In the genomic region with DNA sequence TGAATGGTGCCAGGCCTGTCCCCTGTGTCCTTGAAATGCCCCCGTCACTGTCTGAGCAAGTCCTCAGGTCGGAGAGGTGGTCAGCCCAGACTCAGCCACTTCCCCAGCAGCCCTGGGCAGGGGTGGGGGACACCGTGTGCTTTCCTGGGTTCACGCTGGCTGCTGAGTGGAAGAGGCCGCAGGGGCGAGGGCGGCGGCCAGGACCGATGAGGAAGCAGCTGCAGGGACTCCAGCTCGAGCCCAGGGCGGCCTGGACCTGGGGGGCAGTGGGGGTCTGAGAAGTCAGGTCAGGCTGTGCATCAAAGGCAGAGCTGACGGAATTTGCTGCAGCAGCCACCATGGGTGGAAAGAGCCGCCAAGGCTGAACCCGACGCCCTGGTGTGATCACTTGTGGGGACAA, we compare ENCODE assay signal across 14 cellular contexts. TPM values are rescaled to one million over a fixed set of nuclear protein-coding genes. Genes with fewer than 3 reads are reported as not detected.
A peak's percentile ranks its signal among the peaks of the same experiment; 100 is the strongest.
DNase-seq lines count a peak whose midpoint lies in the region; ATAC-seq, FAIRE-seq and TF ChIP-seq lines count a peak whose summit lies in the region.
"Had no signal": no experiment of that assay in that cellular context is flagged by ENCODE, and none has a peak within 500 bp of the region (broad histone marks: within the 10 kb centered on the region; RNA-seq: fewer than 3 reads in every experiment).

No MANE protein-coding gene starts in this region.

- no peak for ATAC-seq in activated naive CD8-positive, alpha-beta T cell treated with anti-CD3 and anti-CD28 coated beads, Interleukin-2, amount 10 ng/mL, durations not matched to agents 7 days and 5 days (ENCODE audit: low read depth)
- no peak for ATAC-seq in CD8-positive, alpha-beta T cell

- H3K9me3 ChIP-seq in CD8-positive, alpha-beta T cell (ENCODE audit: low read length), result no peaks in the 10 kb centered on the region
- H3K9me3 ChIP-seq: MG63 had no signal

- no peaks in the 10 kb centered on the region for H3K9me3 Mint-ChIP-seq in activated naive CD8-positive, alpha-beta T cell treated with anti-CD3 and anti-CD28 coated beads, Interleukin-2, amount 10 ng/mL, durations not matched to agents 7 days and 5 days
- H3K9me3 Mint-ChIP-seq in activated naive CD8-positive, alpha-beta T cell treated with anti-CD3 and anti-CD28 coated beads for 36 hours, result no peaks in the 10 kb centered on the region
- H3K9me3 Mint-ChIP-seq in CD8-positive, alpha-beta T cell, result no peaks in the 10 kb centered on the region
- no peaks in the 10 kb centered on the region for H3K9me3 Mint-ChIP-seq in chondrocyte (ENCODE audit: low read depth)
- H3K9me3 Mint-ChIP-seq in activated T-helper 2 cell treated with anti-CD3 and anti-CD28 coated beads, Interferon-gamma antibody, Interleukin-2, Interleukin-4, amounts not matched to agents 10 μg/mL and 5 μg/mL and 100 μg/mL, durations not matched to agents 14 hours and 24 hours and 36 hours, result no peaks in the 10 kb centered on the region

- POLR2A ChIA-PET in activated naive CD8-positive, alpha-beta T cell treated with anti-CD3 and anti-CD28 coated beads, Interleukin-2, amount 10 ng/mL, durations not matched to agents 7 days and 5 days (lab: Charles Lee), result interaction anchor here (0.5 kb wide), 1 partner anchor 12 kb away, joined by 3 read pairs; no protein-coding TSS in a partner anchor
- POLR2A ChIA-PET in CD8-positive, alpha-beta T cell (lab: Charles Lee), result no interaction called here

- H3K27ac ChIP-seq in CD8-positive, alpha-beta T cell (ENCODE audit: low read depth, low read length), result no peak overlapping the region
- H3K27ac ChIP-seq: KMS-11, PC-9 had no signal

- H3K4me3 Mint-ChIP-seq in activated naive CD8-positive, alpha-beta T cell treated with anti-CD3 and anti-CD28 coated beads, Interleukin-2, amount 10 ng/mL, durations not matched to agents 7 days and 5 days, result peak overlapping the region; percentile 71
- H3K4me3 Mint-ChIP-seq in activated naive CD8-positive, alpha-beta T cell treated with anti-CD3 and anti-CD28 coated beads for 36 hours, result no peak overlapping the region
- H3K4me3 Mint-ChIP-seq in CD8-positive, alpha-beta T cell, result peak overlapping the region; percentile 49
- H3K4me3 Mint-ChIP-seq in chondrocyte (ENCODE audit: unreplicated experiment), result no peak overlapping the region
- H3K4me3 Mint-ChIP-seq in activated T-helper 2 cell treated with anti-CD3 and anti-CD28 coated beads, Interferon-gamma antibody, Interleukin-2, Interleukin-4, amounts not matched to agents 10 μg/mL and 5 μg/mL and 100 μg/mL, durations not matched to agents 14 hours and 24 hours and 36 hours (ENCODE audit: low read depth), result no peak overlapping the region

- H3K27me3 Mint-ChIP-seq in activated naive CD8-positive, alpha-beta T cell treated with anti-CD3 and anti-CD28 coated beads, Interleukin-2, amount 10 ng/mL, durations not matched to agents 7 days and 5 days, result peaks cover 6% of the 10 kb centered on the region
- peaks cover 19% of the 10 kb centered on the region for H3K27me3 Mint-ChIP-seq in activated naive CD8-positive, alpha-beta T cell treated with anti-CD3 and anti-CD28 coated beads for 36 hours
- H3K27me3 Mint-ChIP-seq in CD8-positive, alpha-beta T cell (ENCODE audit: low read depth), result peaks cover 7% of the 10 kb centered on the region
- peaks cover 46% of the 10 kb centered on the region for H3K27me3 Mint-ChIP-seq in chondrocyte (ENCODE audit: low read depth)
- H3K27me3 Mint-ChIP-seq in activated T-helper 2 cell treated with anti-CD3 and anti-CD28 coated beads, Interferon-gamma antibody, Interleukin-2, Interleukin-4, amounts not matched to agents 10 μg/mL and 5 μg/mL and 100 μg/mL, durations not matched to agents 14 hours and 24 hours and 36 hours (ENCODE audit: low read depth), result peaks cover 2% of the 10 kb centered on the region

- H3K27ac Mint-ChIP-seq in activated naive CD8-positive, alpha-beta T cell treated with anti-CD3 and anti-CD28 coated beads, Interleukin-2, amount 10 ng/mL, durations not matched to agents 7 days and 5 days, result peak overlapping the region; percentile 80
- no peak overlapping the region for H3K27ac Mint-ChIP-seq in activated naive CD8-positive, alpha-beta T cell treated with anti-CD3 and anti-CD28 coated beads for 36 hours
- H3K27ac Mint-ChIP-seq in CD8-positive, alpha-beta T cell, result no peak overlapping the region
- no peak overlapping the region for H3K27ac Mint-ChIP-seq in chondrocyte (ENCODE audit: unreplicated experiment)
- no peak overlapping the region for H3K27ac Mint-ChIP-seq in activated T-helper 2 cell treated with anti-CD3 and anti-CD28 coated beads, Interferon-gamma antibody, Interleukin-2, Interleukin-4, amounts not matched to agents 10 μg/mL and 5 μg/mL and 100 μg/mL, durations not matched to agents 14 hours and 24 hours and 36 hours

- CTCF ChIA-PET in CD8-positive, alpha-beta T cell (lab: Charles Lee), result interaction anchor here (1.7 kb wide), 1 partner anchor 47 kb away, joined by 3 read pairs; no protein-coding TSS in a partner anchor

- DNase-seq in activated naive CD8-positive, alpha-beta T cell treated with anti-CD3 and anti-CD28 coated beads, Interleukin-2, amount 10 ng/mL, durations not matched to agents 7 days and 5 days, result no peak
- DNase-seq in activated naive CD8-positive, alpha-beta T cell treated with anti-CD3 and anti-CD28 coated beads for 36 hours, result no peak
- DNase-seq in CD8-positive, alpha-beta T cell, result no peak
- peak; percentile 81 for DNase-seq in chondrocyte (ENCODE audit: low spot score)
- DNase-seq in posterior vena cava (ENCODE audit: low spot score), result peak; percentile 64
- DNase-seq in activated T-helper 2 cell treated with anti-CD3 and anti-CD28 coated beads, Interferon-gamma antibody, Interleukin-2, Interleukin-4, amounts not matched to agents 10 μg/mL and 5 μg/mL and 100 μg/mL, durations not matched to agents 14 hours and 24 hours and 36 hours (ENCODE audit: low spot score), result no peak
- DNase-seq in H54 (ENCODE audit: insufficient read length, low spot score), result no peak
- DNase-seq in HPDE6-E6E7 (ENCODE audit: extremely low spot score), result no peak
- DNase-seq: MG63, NCI-H1105, NCI-H1694 treated with DMSO at 0.1 percent for 48 hours, NCI-H748 treated with DMSO at 0.1 percent for 48 hours, PC-9 had no signal

- peaks cover 4% of the 10 kb centered on the region for H3K27me3 ChIP-seq in CD8-positive, alpha-beta T cell (ENCODE audit: insufficient read depth, low read length)
- H3K27me3 ChIP-seq: MG63 had no signal

- H3K4me1 ChIP-seq in CD8-positive, alpha-beta T cell (ENCODE audit: insufficient read depth, low read length), result peaks cover 18% of the 10 kb centered on the region

- no peak overlapping the region for H3K4me3 ChIP-seq in CD8-positive, alpha-beta T cell (ENCODE audit: low read depth, low read length)
- H3K4me3 ChIP-seq: MG63, PC-9 had no signal

- H3K4me1 Mint-ChIP-seq in activated naive CD8-positive, alpha-beta T cell treated with anti-CD3 and anti-CD28 coated beads, Interleukin-2, amount 10 ng/mL, durations not matched to agents 7 days and 5 days, result peaks cover 14% of the 10 kb centered on the region
- H3K4me1 Mint-ChIP-seq in activated naive CD8-positive, alpha-beta T cell treated with anti-CD3 and anti-CD28 coated beads for 36 hours, result peaks cover 17% of the 10 kb centered on the region
- H3K4me1 Mint-ChIP-seq in CD8-positive, alpha-beta T cell (ENCODE audit: low read depth), result peaks cover 13% of the 10 kb centered on the region
- H3K4me1 Mint-ChIP-seq in chondrocyte (ENCODE audit: low read depth), result no peaks in the 10 kb centered on the region
- H3K4me1 Mint-ChIP-seq in activated T-helper 2 cell treated with anti-CD3 and anti-CD28 coated beads, Interferon-gamma antibody, Interleukin-2, Interleukin-4, amounts not matched to agents 10 μg/mL and 5 μg/mL and 100 μg/mL, durations not matched to agents 14 hours and 24 hours and 36 hours (ENCODE audit: low read depth), result peaks cover 17% of the 10 kb centered on the region

- FAIRE-seq in H54 (lab: Jason Lieb, UNC), result no peak

- intact Hi-C loops in CD8-positive, alpha-beta T cell (cut with DNase I, micrococcal nuclease), result no loop called here
- intact Hi-C loops in posterior vena cava (cut with DNase I), result no loop called here
- intact Hi-C loops in activated T-helper 2 cell treated with anti-CD3 and anti-CD28 coated beads, Interferon-gamma antibody, Interleukin-2, Interleukin-4, amounts not matched to agents 10 μg/mL and 5 μg/mL and 100 μg/mL, durations not matched to agents 14 hours and 24 hours and 36 hours (cut with micrococcal nuclease), result no loop called here

- no peaks in the 10 kb centered on the region for H3K36me3 Mint-ChIP-seq in activated naive CD8-positive, alpha-beta T cell treated with anti-CD3 and anti-CD28 coated beads, Interleukin-2, amount 10 ng/mL, durations not matched to agents 7 days and 5 days
- no peaks in the 10 kb centered on the region for H3K36me3 Mint-ChIP-seq in activated naive CD8-positive, alpha-beta T cell treated with anti-CD3 and anti-CD28 coated beads for 36 hours
- no peaks in the 10 kb centered on the region for H3K36me3 Mint-ChIP-seq in CD8-positive, alpha-beta T cell
- no peaks in the 10 kb centered on the region for H3K36me3 Mint-ChIP-seq in chondrocyte (ENCODE audit: low read depth)
- H3K36me3 Mint-ChIP-seq in activated T-helper 2 cell treated with anti-CD3 and anti-CD28 coated beads, Interferon-gamma antibody, Interleukin-2, Interleukin-4, amounts not matched to agents 10 μg/mL and 5 μg/mL and 100 μg/mL, durations not matched to agents 14 hours and 24 hours and 36 hours (ENCODE audit: low read depth), result no peaks in the 10 kb centered on the region

- no peak for TF ChIP-seq CTCF in CD8-positive, alpha-beta T cell (IDR thresholded peaks at IDR 0.05)
- TF ChIP-seq CTCF in chondrocyte (IDR thresholded peaks at IDR 0.05), result no peak

- TF ChIP-seq POLR2A in H54 (IDR thresholded peaks at IDR 0.05; ENCODE audit: low read depth, low read length), result no peak

- H3K36me3 ChIP-seq in CD8-positive, alpha-beta T cell (ENCODE audit: insufficient read depth, low read length), result no peaks in the 10 kb centered on the region
- H3K36me3 ChIP-seq: MG63 had no signal

RNA-seq across cellular contexts. Expression of gene NOC4L, which starts 28.4 kb away (rescaled TPM):
- total RNA-seq in activated naive CD8-positive, alpha-beta T cell treated with anti-CD3 and anti-CD28 coated beads, Interleukin-2, amount 10 ng/mL, durations not matched to agents 7 days and 5 days, result 10 to 100 TPM; 29.3 to 29.4 TPM
- 10 to 100 TPM; 54.2 to 59.2 TPM for total RNA-seq in activated naive CD8-positive, alpha-beta T cell treated with anti-CD3 and anti-CD28 coated beads for 36 hours
- 10 to 100 TPM; 25.8 to 28.3 TPM for total RNA-seq in CD8-positive, alpha-beta T cell
- 14.4 to 16.0 TPM (median 14.7 TPM) in 3 replicates for total RNA-seq in chondrocyte
- total RNA-seq in posterior vena cava, result 10 to 100 TPM; 11.2 to 13.6 TPM
- 39.3 and 39.8 TPM in 2 replicates for total RNA-seq in activated T-helper 2 cell treated with anti-CD3 and anti-CD28 coated beads, Interferon-gamma antibody, Interleukin-2, Interleukin-4, amounts not matched to agents 10 μg/mL and 5 μg/mL and 100 μg/mL, durations not matched to agents 14 hours and 24 hours and 36 hours

RNA-seq across cellular contexts. Expression of gene DDX51, which starts 28.5 kb away (rescaled TPM):
- 10 to 100 TPM; 31.9 to 33.5 TPM for total RNA-seq in activated naive CD8-positive, alpha-beta T cell treated with anti-CD3 and anti-CD28 coated beads, Interleukin-2, amount 10 ng/mL, durations not matched to agents 7 days and 5 days
- total RNA-seq in activated naive CD8-positive, alpha-beta T cell treated with anti-CD3 and anti-CD28 coated beads for 36 hours, result 10 to 100 TPM; 32.4 to 34.8 TPM
- 10 to 100 TPM; 61.5 to 66.5 TPM for total RNA-seq in CD8-positive, alpha-beta T cell
- total RNA-seq in chondrocyte, result 7.9 to 10.1 TPM (median 9.6 TPM) in 3 replicates
- total RNA-seq in posterior vena cava, result 10 to 100 TPM in 1 of 2 donors, 1 to 10 TPM in 1; 9.7 to 10.2 TPM
- 36.7 and 37.6 TPM in 2 replicates for total RNA-seq in activated T-helper 2 cell treated with anti-CD3 and anti-CD28 coated beads, Interferon-gamma antibody, Interleukin-2, Interleukin-4, amounts not matched to agents 10 μg/mL and 5 μg/mL and 100 μg/mL, durations not matched to agents 14 hours and 24 hours and 36 hours

Comparison
In these comparisons a context has a peak if more than half of its experiments do, and no peak if none do; other contexts are left out.
1. H3K4me3 Mint-ChIP-seq: peak in activated naive CD8-positive, alpha-beta T cell treated with anti-CD3 and anti-CD28 coated beads, Interleukin-2, amount 10 ng/mL, durations not matched to agents 7 days and 5 days (single experiment) and CD8-positive, alpha-beta T cell (single experiment); none in activated naive CD8-positive, alpha-beta T cell treated with anti-CD3 and anti-CD28 coated beads for 36 hours (single experiment), chondrocyte (single experiment) and activated T-helper 2 cell treated with anti-CD3 and anti-CD28 coated beads, Interferon-gamma antibody, Interleukin-2, Interleukin-4, amounts not matched to agents 10 μg/mL and 5 μg/mL and 100 μg/mL, durations not matched to agents 14 hours and 24 hours and 36 hours (single experiment).
2. DNase-seq: peak in chondrocyte (single experiment) and posterior vena cava (single experiment); none in activated naive CD8-positive, alpha-beta T cell treated with anti-CD3 and anti-CD28 coated beads, Interleukin-2, amount 10 ng/mL, durations not matched to agents 7 days and 5 days (single experiment), activated naive CD8-positive, alpha-beta T cell treated with anti-CD3 and anti-CD28 coated beads for 36 hours (single experiment), CD8-positive, alpha-beta T cell (0 of 7), activated T-helper 2 cell treated with anti-CD3 and anti-CD28 coated beads, Interferon-gamma antibody, Interleukin-2, Interleukin-4, amounts not matched to agents 10 μg/mL and 5 μg/mL and 100 μg/mL, durations not matched to agents 14 hours and 24 hours and 36 hours (single experiment), H54 (single experiment) and HPDE6-E6E7 (single experiment).